In the genomic region with DNA sequence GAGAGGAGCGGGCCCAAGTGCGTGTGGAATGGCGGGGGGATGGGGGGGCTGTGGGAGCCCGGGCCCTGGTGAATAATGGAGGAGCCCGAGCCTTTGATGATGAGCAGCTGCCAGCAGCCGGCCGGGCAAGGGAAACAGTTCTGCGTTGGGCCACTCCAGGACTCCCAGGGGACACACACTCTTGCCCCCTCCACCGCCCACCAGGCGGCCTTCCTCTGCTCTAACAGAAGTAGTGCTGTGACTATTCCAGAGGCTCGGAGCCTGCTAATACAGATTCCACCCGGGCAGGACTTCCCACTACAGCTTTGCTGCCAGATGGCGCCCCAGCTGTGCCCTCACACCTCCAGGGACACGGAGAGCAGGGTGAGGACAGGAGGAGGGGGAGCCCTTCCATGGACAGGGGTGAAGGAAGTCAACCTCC, we compare ENCODE assay signal across 1 cellular context.
TF ChIP-seq lines count a peak whose summit lies in the region.

No MANE protein-coding gene starts in this region.

TF ChIP-seq in GM23338, 12 proteins besides CTCF, POLR2A, EP300 and RAD21 (continued from another document):
- TF ChIP-seq, protein P1, sequence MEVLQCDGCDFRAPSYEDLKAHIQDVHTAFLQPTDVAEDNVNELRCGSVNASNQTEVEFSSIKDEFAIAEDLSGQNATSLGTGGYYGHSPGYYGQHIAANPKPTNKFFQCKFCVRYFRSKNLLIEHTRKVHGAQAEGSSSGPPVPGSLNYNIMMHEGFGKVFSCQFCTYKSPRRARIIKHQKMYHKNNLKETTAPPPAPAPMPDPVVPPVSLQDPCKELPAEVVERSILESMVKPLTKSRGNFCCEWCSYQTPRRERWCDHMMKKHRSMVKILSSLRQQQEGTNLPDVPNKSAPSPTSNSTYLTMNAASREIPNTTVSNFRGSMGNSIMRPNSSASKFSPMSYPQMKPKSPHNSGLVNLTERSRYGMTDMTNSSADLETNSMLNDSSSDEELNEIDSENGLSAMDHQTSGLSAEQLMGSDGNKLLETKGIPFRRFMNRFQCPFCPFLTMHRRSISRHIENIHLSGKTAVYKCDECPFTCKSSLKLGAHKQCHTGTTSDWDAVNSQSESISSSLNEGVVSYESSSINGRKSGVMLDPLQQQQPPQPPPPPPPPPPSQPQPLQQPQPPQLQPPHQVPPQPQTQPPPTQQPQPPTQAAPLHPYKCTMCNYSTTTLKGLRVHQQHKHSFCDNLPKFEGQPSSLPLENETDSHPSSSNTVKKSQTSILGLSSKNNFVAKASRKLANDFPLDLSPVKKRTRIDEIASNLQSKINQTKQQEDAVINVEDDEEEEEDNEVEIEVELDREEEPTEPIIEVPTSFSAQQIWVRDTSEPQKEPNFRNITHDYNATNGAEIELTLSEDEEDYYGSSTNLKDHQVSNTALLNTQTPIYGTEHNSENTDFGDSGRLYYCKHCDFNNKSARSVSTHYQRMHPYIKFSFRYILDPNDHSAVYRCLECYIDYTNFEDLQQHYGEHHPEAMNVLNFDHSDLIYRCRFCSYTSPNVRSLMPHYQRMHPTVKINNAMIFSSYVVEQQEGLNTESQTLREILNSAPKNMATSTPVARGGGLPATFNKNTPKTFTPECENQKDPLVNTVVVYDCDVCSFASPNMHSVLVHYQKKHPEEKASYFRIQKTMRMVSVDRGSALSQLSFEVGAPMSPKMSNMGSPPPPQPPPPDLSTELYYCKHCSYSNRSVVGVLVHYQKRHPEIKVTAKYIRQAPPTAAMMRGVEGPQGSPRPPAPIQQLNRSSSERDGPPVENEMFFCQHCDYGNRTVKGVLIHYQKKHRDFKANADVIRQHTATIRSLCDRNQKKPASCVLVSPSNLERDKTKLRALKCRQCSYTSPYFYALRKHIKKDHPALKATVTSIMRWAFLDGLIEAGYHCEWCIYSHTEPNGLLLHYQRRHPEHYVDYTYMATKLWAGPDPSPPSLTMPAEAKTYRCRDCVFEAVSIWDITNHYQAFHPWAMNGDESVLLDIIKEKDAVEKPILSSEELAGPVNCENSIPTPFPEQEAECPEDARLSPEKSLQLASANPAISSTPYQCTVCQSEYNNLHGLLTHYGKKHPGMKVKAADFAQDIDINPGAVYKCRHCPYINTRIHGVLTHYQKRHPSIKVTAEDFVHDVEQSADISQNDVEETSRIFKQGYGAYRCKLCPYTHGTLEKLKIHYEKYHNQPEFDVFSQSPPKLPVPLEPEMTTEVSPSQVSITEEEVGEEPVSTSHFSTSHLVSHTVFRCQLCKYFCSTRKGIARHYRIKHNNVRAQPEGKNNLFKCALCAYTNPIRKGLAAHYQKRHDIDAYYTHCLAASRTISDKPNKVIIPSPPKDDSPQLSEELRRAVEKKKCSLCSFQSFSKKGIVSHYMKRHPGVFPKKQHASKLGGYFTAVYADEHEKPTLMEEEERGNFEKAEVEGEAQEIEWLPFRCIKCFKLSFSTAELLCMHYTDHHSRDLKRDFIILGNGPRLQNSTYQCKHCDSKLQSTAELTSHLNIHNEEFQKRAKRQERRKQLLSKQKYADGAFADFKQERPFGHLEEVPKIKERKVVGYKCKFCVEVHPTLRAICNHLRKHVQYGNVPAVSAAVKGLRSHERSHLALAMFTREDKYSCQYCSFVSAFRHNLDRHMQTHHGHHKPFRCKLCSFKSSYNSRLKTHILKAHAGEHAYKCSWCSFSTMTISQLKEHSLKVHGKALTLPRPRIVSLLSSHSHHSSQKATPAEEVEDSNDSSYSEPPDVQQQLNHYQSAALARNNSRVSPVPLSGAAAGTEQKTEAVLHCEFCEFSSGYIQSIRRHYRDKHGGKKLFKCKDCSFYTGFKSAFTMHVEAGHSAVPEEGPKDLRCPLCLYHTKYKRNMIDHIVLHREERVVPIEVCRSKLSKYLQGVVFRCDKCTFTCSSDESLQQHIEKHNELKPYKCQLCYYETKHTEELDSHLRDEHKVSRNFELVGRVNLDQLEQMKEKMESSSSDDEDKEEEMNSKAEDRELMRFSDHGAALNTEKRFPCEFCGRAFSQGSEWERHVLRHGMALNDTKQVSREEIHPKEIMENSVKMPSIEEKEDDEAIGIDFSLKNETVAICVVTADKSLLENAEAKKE (CRISPR knock-in tag; IDR thresholded peaks at IDR 0.05): no peak
- TF ChIP-seq JUNB (IDR thresholded peaks at IDR 0.05; ENCODE audit: unreplicated experiment): no peak
